Comparison of ENCODE assay signal across 8 cellular contexts in the genomic region with DNA sequence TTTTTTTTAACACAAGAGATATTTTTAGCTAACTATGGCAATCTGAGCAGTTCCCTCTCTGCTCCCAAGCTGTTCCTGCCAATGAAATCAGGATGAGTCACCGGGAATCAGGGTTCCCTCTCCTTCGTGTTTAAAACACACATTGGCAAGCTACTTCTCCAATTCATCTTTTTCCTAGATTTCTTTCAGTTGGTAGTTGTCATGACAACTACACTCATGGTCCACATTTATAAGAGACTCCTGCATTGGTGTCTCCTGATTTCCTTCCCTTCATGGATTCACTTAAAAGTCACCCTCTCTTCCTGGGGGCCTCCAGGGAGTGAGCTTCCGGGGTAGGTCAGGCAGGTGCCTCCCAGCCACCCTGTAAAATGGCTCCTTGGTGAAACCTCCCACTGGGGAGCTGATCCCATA.
A peak's percentile ranks its signal among the peaks of the same experiment; 100 is the strongest.
DNase-seq lines count a peak whose midpoint lies in the region; ATAC-seq and TF ChIP-seq lines count a peak whose summit lies in the region.

No MANE protein-coding gene starts in this region.

- no peak for TF ChIP-seq CTCF in Calu3 (IDR thresholded peaks at IDR 0.05; ENCODE audit: unreplicated experiment)
- TF ChIP-seq CTCF in fibroblast of villous mesenchyme (IDR thresholded peaks at IDR 0.05; ENCODE audit: insufficient read depth, low read depth, low read length): no peak

- peaks cover 66% of the 10 kb centered on the region for H3K4me1 Mint-ChIP-seq in Calu3 (ENCODE audit: low read depth, unreplicated experiment)

- no peak overlapping the region for H3K4me3 ChIP-seq in fibroblast of villous mesenchyme (ENCODE audit: low read depth, low read length)

- no TSS peak for BruUV-seq in Calu3 (replicated peaks; lab: Mats Ljungman, UMichigan)

- no peak overlapping the region for H3K4me3 Mint-ChIP-seq in Calu3 (ENCODE audit: low read depth, unreplicated experiment)

- CTCF ChIA-PET in Calu3 (lab: Charles Lee): interaction anchor here (0.6 to 1.1 kb wide), 5 partner anchors 30 to 86 kb away, joined by 3 to 5 read pairs (median 4); no protein-coding TSS in a partner anchor

- no peaks in the 10 kb centered on the region for H3K9me3 Mint-ChIP-seq in Calu3 (ENCODE audit: low read depth, unreplicated experiment)

- DNase-seq in Calu3: no peak
- peak; percentile 91 for DNase-seq in fibroblast of villous mesenchyme (ENCODE audit: low read depth)
- DNase-seq in pons (ENCODE audit: low spot score): peak; percentile 42
- no peak for DNase-seq in AML-193 (lab: John Stamatoyannopoulos, UW)

- no peaks in the 10 kb centered on the region for H3K27me3 Mint-ChIP-seq in Calu3 (ENCODE audit: unreplicated experiment)

- peaks cover 7% of the 10 kb centered on the region for H3K36me3 Mint-ChIP-seq in Calu3 (ENCODE audit: insufficient read depth, unreplicated experiment)

- H3K27ac Mint-ChIP-seq in Calu3 (ENCODE audit: unreplicated experiment): peak overlapping the region; percentile 66

- ATAC-seq in SK-N-SH treated with all-trans-retinoic acid at 6 μM for 48 hours: peak; percentile 44
- no peak for ATAC-seq in HG03432 (IDR thresholded peaks at IDR 0.05; ENCODE audit: unreplicated experiment)
- no peak for ATAC-seq in GM18858 (IDR thresholded peaks at IDR 0.05; ENCODE audit: unreplicated experiment)
- no peak for ATAC-seq in HG02798 (IDR thresholded peaks at IDR 0.05; ENCODE audit: poor library complexity, unreplicated experiment)

- intact Hi-C loops in Calu3 (cut with micrococcal nuclease; ENCODE audit: unreplicated experiment): no loop called here

TF ChIP-seq in SK-N-SH treated with all-trans-retinoic acid at 6 μM for 48 hours, 23 proteins besides CTCF, POLR2A, EP300 and RAD21:
- TF ChIP-seq, protein P1, sequence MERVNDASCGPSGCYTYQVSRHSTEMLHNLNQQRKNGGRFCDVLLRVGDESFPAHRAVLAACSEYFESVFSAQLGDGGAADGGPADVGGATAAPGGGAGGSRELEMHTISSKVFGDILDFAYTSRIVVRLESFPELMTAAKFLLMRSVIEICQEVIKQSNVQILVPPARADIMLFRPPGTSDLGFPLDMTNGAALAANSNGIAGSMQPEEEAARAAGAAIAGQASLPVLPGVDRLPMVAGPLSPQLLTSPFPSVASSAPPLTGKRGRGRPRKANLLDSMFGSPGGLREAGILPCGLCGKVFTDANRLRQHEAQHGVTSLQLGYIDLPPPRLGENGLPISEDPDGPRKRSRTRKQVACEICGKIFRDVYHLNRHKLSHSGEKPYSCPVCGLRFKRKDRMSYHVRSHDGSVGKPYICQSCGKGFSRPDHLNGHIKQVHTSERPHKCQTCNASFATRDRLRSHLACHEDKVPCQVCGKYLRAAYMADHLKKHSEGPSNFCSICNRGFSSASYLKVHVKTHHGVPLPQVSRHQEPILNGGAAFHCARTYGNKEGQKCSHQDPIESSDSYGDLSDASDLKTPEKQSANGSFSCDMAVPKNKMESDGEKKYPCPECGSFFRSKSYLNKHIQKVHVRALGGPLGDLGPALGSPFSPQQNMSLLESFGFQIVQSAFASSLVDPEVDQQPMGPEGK (CRISPR knock-in tag; IDR thresholded peaks at IDR 0.05; ENCODE audit: borderline replicate concordance): no peak
- TF ChIP-seq OSR1 (CRISPR knock-in tag; IDR thresholded peaks at IDR 0.05) (no peak), ZNF8 (CRISPR knock-in tag; IDR thresholded peaks at IDR 0.05) (no peak), ZNF565 (CRISPR knock-in tag; conservative IDR thresholded peaks at IDR 0.05; ENCODE audit: low read depth) (no peak), PPARA (CRISPR knock-in tag; IDR thresholded peaks at IDR 0.05; ENCODE audit: borderline replicate concordance) (no peak), ZC3H10 (CRISPR knock-in tag; IDR thresholded peaks at IDR 0.05) (no peak), TOX (CRISPR knock-in tag; IDR thresholded peaks at IDR 0.05; ENCODE audit: borderline replicate concordance) (no peak), ARNTL (CRISPR knock-in tag; IDR thresholded peaks at IDR 0.05; ENCODE audit: borderline replicate concordance, low read depth) (no peak), RARB (CRISPR knock-in tag; IDR thresholded peaks at IDR 0.05) (no peak), BACH2 (CRISPR knock-in tag; IDR thresholded peaks at IDR 0.05; ENCODE audit: borderline replicate concordance) (no peak), CSRNP3 (CRISPR knock-in tag; IDR thresholded peaks at IDR 0.05) (no peak), CREB5 (CRISPR knock-in tag; IDR thresholded peaks at IDR 0.05; ENCODE audit: low read depth) (no peak)

Comparison
In these comparisons a context has a peak if more than half of its experiments do, and no peak if none do; other contexts are left out.
1. DNase-seq: peak in fibroblast of villous mesenchyme (single experiment) and pons (single experiment); none in Calu3 (single experiment) and AML-193 (0 of 2).